24 cellular contexts compared by ENCODE assay signal in the genomic region with DNA sequence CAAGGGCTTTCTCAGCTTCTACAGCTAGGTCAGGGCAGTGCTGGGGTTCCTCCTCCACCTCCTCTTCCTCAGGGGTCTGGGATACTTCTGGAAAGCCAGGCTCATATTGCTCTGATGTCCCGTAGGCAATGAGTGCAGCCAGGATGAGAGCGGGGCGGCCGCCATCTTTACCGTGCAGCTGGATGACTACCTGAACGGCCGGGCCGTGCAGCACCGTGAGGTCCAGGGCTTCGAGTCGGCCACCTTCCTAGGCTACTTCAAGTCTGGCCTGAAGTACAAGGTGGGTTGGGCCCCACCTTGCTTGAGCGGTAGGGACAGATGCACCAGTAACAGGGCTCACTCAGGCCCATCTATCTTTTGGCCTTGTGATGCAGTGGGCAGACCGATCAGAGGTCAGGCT. TPM values are rescaled to one million over a fixed set of nuclear protein-coding genes. Genes with fewer than 3 reads are reported as not detected.
DNase-seq lines count a peak whose midpoint lies in the region; ATAC-seq and TF ChIP-seq lines count a peak whose summit lies in the region.
"Had no signal": no experiment of that assay in that cellular context is flagged by ENCODE, and none has a peak within 500 bp of the region (broad histone marks: within the 10 kb centered on the region; RNA-seq: fewer than 3 reads in every experiment).

No MANE protein-coding gene starts in this region.

- no peak overlapping the region for H3K4me3 Mint-ChIP-seq in activated CD8-positive, alpha-beta memory T cell treated with anti-CD3 and anti-CD28 coated beads, Interleukin-2, amount 10 ng/mL, durations not matched to agents 7 days and 5 days
- H3K4me3 Mint-ChIP-seq in activated T-helper 2 cell treated with anti-CD3 and anti-CD28 coated beads, Interferon-gamma antibody, Interleukin-2, Interleukin-4, amounts not matched to agents 10 μg/mL and 5 μg/mL and 100 μg/mL, durations not matched to agents 14 hours and 24 hours and 36 hours (ENCODE audit: low read depth) = no peak overlapping the region
- H3K4me3 Mint-ChIP-seq: activated T-cell treated with anti-CD3 and anti-CD28 coated beads, Interleukin-2, amount 50 U/mL, for 4 hours; CD4-positive, CD25-positive, alpha-beta regulatory T cell had no signal

- H3K4me1 Mint-ChIP-seq in activated CD8-positive, alpha-beta memory T cell treated with anti-CD3 and anti-CD28 coated beads, Interleukin-2, amount 10 ng/mL, durations not matched to agents 7 days and 5 days = peaks cover 15% of the 10 kb centered on the region
- peaks cover 10% of the 10 kb centered on the region for H3K4me1 Mint-ChIP-seq in activated T-helper 2 cell treated with anti-CD3 and anti-CD28 coated beads, Interferon-gamma antibody, Interleukin-2, Interleukin-4, amounts not matched to agents 10 μg/mL and 5 μg/mL and 100 μg/mL, durations not matched to agents 14 hours and 24 hours and 36 hours (ENCODE audit: low read depth)

- H3K4me1 ChIP-seq in right atrium auricular region (peaks cover 0 to 66% of the 10 kb centered on the region in 2 donors), gastrocnemius medialis (peaks cover 26 to 39% of the 10 kb centered on the region in 2 donors), upper lobe of left lung (peaks cover 37 to 56% (median 47%) of the 10 kb centered on the region in 4 donors)

- peaks cover 24% of the 10 kb centered on the region for H3K27me3 Mint-ChIP-seq in activated CD8-positive, alpha-beta memory T cell treated with anti-CD3 and anti-CD28 coated beads, Interleukin-2, amount 10 ng/mL, durations not matched to agents 7 days and 5 days
- peaks cover 21% of the 10 kb centered on the region for H3K27me3 Mint-ChIP-seq in activated T-helper 2 cell treated with anti-CD3 and anti-CD28 coated beads, Interferon-gamma antibody, Interleukin-2, Interleukin-4, amounts not matched to agents 10 μg/mL and 5 μg/mL and 100 μg/mL, durations not matched to agents 14 hours and 24 hours and 36 hours (ENCODE audit: low read depth)

- H3K27ac ChIP-seq in epithelial cell of prostate = peak overlapping the region; percentile 29
- H3K27ac ChIP-seq in right atrium auricular region = peak overlapping the region; percentile 87 to 97
- peak overlapping the region; percentile 69 to 95 (median 90) for H3K27ac ChIP-seq in gastrocnemius medialis
- H3K27ac ChIP-seq in upper lobe of left lung = peak overlapping the region in 3 of 4 donors; percentile 38 to 60 (median 57)
- H3K27ac ChIP-seq: HL-60 had no signal

- H3K36me3 ChIP-seq in right atrium auricular region (peaks cover 61% of the 10 kb centered on the region), gastrocnemius medialis (peaks cover 0 to 56% of the 10 kb centered on the region in 2 donors), upper lobe of left lung (peaks cover 0 to 59% (median 32%) of the 10 kb centered on the region in 4 donors)

- no peak overlapping the region for H3K27ac Mint-ChIP-seq in activated CD8-positive, alpha-beta memory T cell treated with anti-CD3 and anti-CD28 coated beads, Interleukin-2, amount 10 ng/mL, durations not matched to agents 7 days and 5 days
- no peak overlapping the region for H3K27ac Mint-ChIP-seq in activated T-helper 2 cell treated with anti-CD3 and anti-CD28 coated beads, Interferon-gamma antibody, Interleukin-2, Interleukin-4, amounts not matched to agents 10 μg/mL and 5 μg/mL and 100 μg/mL, durations not matched to agents 14 hours and 24 hours and 36 hours
- H3K27ac Mint-ChIP-seq: CD4-positive, CD25-positive, alpha-beta regulatory T cell had no signal

- no peak for TF ChIP-seq EP300 in upper lobe of left lung (IDR thresholded peaks at IDR 0.05)

- in situ Hi-C loops in gastrocnemius medialis (cut with MboI; ENCODE audit: low sequenced_read_pairs in 4 of 4) = loop anchor here in 1 of 4 donors (25.0 kb wide), 1 partner anchor 90 kb away; the partner anchor contains the start of gene RAB14

- H3K9me3 Mint-ChIP-seq in activated CD8-positive, alpha-beta memory T cell treated with anti-CD3 and anti-CD28 coated beads, Interleukin-2, amount 10 ng/mL, durations not matched to agents 7 days and 5 days (ENCODE audit: low read depth) = no peaks in the 10 kb centered on the region
- H3K9me3 Mint-ChIP-seq in activated T-helper 2 cell treated with anti-CD3 and anti-CD28 coated beads, Interferon-gamma antibody, Interleukin-2, Interleukin-4, amounts not matched to agents 10 μg/mL and 5 μg/mL and 100 μg/mL, durations not matched to agents 14 hours and 24 hours and 36 hours = no peaks in the 10 kb centered on the region
- H3K9me3 Mint-ChIP-seq: activated T-cell treated with anti-CD3 and anti-CD28 coated beads, Interleukin-2, amount 50 U/mL, for 4 hours; CD4-positive, CD25-positive, alpha-beta regulatory T cell had no signal

- no peak for ATAC-seq in gastrocnemius medialis
- no peak for ATAC-seq in upper lobe of left lung (ENCODE audit: low FRiP score in 2 of 2)
- ATAC-seq in activated CD8-positive, alpha-beta memory T cell treated with anti-CD3 and anti-CD28 coated beads, Interleukin-2, amount 10 ng/mL, durations not matched to agents 7 days and 5 days = no peak
- ATAC-seq: activated T-cell treated with anti-CD3 and anti-CD28 coated beads, Interleukin-2, amount 50 U/mL, for 4 hours; left lobe of liver; PC-3 had no signal

- DNase-seq in epithelial cell of prostate (ENCODE audit: low read depth, low spot score) (no peak), right atrium auricular region (ENCODE audit: low spot score) (no peak), gastrocnemius medialis (peak in 1 of 2 donors; percentile 7), upper lobe of left lung (no peak)
- no peak for DNase-seq in activated CD8-positive, alpha-beta memory T cell treated with anti-CD3 and anti-CD28 coated beads, Interleukin-2, amount 10 ng/mL, durations not matched to agents 7 days and 5 days
- no peak for DNase-seq in activated T-helper 2 cell treated with anti-CD3 and anti-CD28 coated beads, Interferon-gamma antibody, Interleukin-2, Interleukin-4, amounts not matched to agents 10 μg/mL and 5 μg/mL and 100 μg/mL, durations not matched to agents 14 hours and 24 hours and 36 hours (ENCODE audit: low spot score)
- no peak for DNase-seq in activated CD4-positive, alpha-beta T cell treated with anti-CD3 and anti-CD28 coated beads, Interleukin-2, amount 50 U/mL, for 48 hours
- DNase-seq: activated CD4-positive, alpha-beta T cell treated with anti-CD3 and anti-CD28 coated beads for 1 hour; activated CD8-positive, alpha-beta memory T cell treated with anti-CD3 and anti-CD28 coated beads for 24 hours; activated naive CD4-positive, alpha-beta T cell treated with anti-CD3 and anti-CD28 coated beads, Interleukin-2, amount 50 U/mL, for 16 hours; activated T-cell treated with anti-CD3 and anti-CD28 coated beads, Interleukin-2, amount 50 U/mL, for 4 hours; CD4-positive, CD25-positive, alpha-beta regulatory T cell; cerebellar nuclear complex; effector memory CD4-positive, alpha-beta T cell; NCI-H1092; NCI-H2029; NCI-H446; PC-3; SHP77 treated with DMSO at 0.1 percent for 48 hours; stimulated activated CD4-positive, alpha-beta T cell treated with anti-CD3 and anti-CD28 coated beads, Interleukin-2, amount 100 ng/mL, for 48 hours; stimulated activated naive CD4-positive, alpha-beta T cell had no signal

- TF ChIP-seq POLR2A in gastrocnemius medialis (IDR thresholded peaks at IDR 0.05) = no peak
- no peak for TF ChIP-seq POLR2A in upper lobe of left lung (IDR thresholded peaks at IDR 0.05)

- WGBS in upper lobe of left lung, 2 donors = 83 to 94% methylated on average over 6 to 13 of the region's 13 CpGs

- no peaks in the 10 kb centered on the region for H3K27me3 ChIP-seq in right atrium auricular region
- no peaks in the 10 kb centered on the region for H3K27me3 ChIP-seq in gastrocnemius medialis
- no peaks in the 10 kb centered on the region for H3K27me3 ChIP-seq in upper lobe of left lung

- H3K9me3 ChIP-seq in right atrium auricular region (no peaks in the 10 kb centered on the region), gastrocnemius medialis (no peaks in the 10 kb centered on the region), upper lobe of left lung (no peaks in the 10 kb centered on the region)

- peaks cover 1% of the 10 kb centered on the region for H3K36me3 Mint-ChIP-seq in activated CD8-positive, alpha-beta memory T cell treated with anti-CD3 and anti-CD28 coated beads, Interleukin-2, amount 10 ng/mL, durations not matched to agents 7 days and 5 days
- no peaks in the 10 kb centered on the region for H3K36me3 Mint-ChIP-seq in activated T-helper 2 cell treated with anti-CD3 and anti-CD28 coated beads, Interferon-gamma antibody, Interleukin-2, Interleukin-4, amounts not matched to agents 10 μg/mL and 5 μg/mL and 100 μg/mL, durations not matched to agents 14 hours and 24 hours and 36 hours (ENCODE audit: low read depth)

- intact Hi-C loops in gastrocnemius medialis (cut with DNase I; ENCODE audit: low total_unique reads) = no loop called here
- intact Hi-C loops in activated T-helper 2 cell treated with anti-CD3 and anti-CD28 coated beads, Interferon-gamma antibody, Interleukin-2, Interleukin-4, amounts not matched to agents 10 μg/mL and 5 μg/mL and 100 μg/mL, durations not matched to agents 14 hours and 24 hours and 36 hours (cut with micrococcal nuclease) = no loop called here

- H3K4me3 ChIP-seq in right atrium auricular region = peak overlapping the region; percentile 56 to 63
- H3K4me3 ChIP-seq in gastrocnemius medialis = peak overlapping the region; percentile 56 to 58 (median 56)
- H3K4me3 ChIP-seq in upper lobe of left lung = no peak overlapping the region
- H3K4me3 ChIP-seq: smooth muscle cell had no signal

- CTCF ChIA-PET in activated CD8-positive, alpha-beta memory T cell treated with anti-CD3 and anti-CD28 coated beads, Interleukin-2, amount 10 ng/mL, durations not matched to agents 7 days and 5 days (lab: Charles Lee) = interaction anchor here (1.0 kb wide), 1 partner anchor 17 kb away, joined by 3 read pairs; no protein-coding TSS in a partner anchor

- TF ChIP-seq CTCF in right atrium auricular region (IDR thresholded peaks at IDR 0.05) (no peak), gastrocnemius medialis (IDR thresholded peaks at IDR 0.05 in 4 of 5, conservative IDR thresholded peaks at IDR 0.05 in 1 of 5) (no peak), upper lobe of left lung (IDR thresholded peaks at IDR 0.05) (no peak)

RNA-seq across cellular contexts. Expression of gene GSN, which starts 34.8 kb away (rescaled TPM):
- total RNA-seq in right atrium auricular region (1,000 to 10,000 TPM; 1,444 to 3,478 TPM), gastrocnemius medialis (100 to 1,000 TPM; 487 to 785 (median 662) TPM), upper lobe of left lung (100 to 1,000 TPM; 217 to 935 (median 648) TPM)
- total RNA-seq in activated CD8-positive, alpha-beta memory T cell treated with anti-CD3 and anti-CD28 coated beads, Interleukin-2, amount 10 ng/mL, durations not matched to agents 7 days and 5 days = 1 to 10 TPM; 3.2 to 8.0 TPM
- total RNA-seq in activated T-helper 2 cell treated with anti-CD3 and anti-CD28 coated beads, Interferon-gamma antibody, Interleukin-2, Interleukin-4, amounts not matched to agents 10 μg/mL and 5 μg/mL and 100 μg/mL, durations not matched to agents 14 hours and 24 hours and 36 hours = 1.1 and 1.9 TPM in 2 replicates

Comparison
In these comparisons a context has a peak if more than half of its experiments do, and no peak if none do; other contexts are left out.
1. H3K27ac ChIP-seq: peak in every context shown above with its lines; median percentile 92 in right atrium auricular region; 90 in gastrocnemius medialis; 57 in upper lobe of left lung; 29 in epithelial cell of prostate.
2. H3K4me3 ChIP-seq: peak in right atrium auricular region (2 of 2) and gastrocnemius medialis (4 of 4); none in upper lobe of left lung (0 of 4).
3. RNA of gene GSN, which starts 34.8 kb away (total RNA-seq): 1,444 to 3,478 TPM in right atrium auricular region, 487 to 785 TPM in gastrocnemius medialis and 217 to 935 TPM in upper lobe of left lung; 3.2 to 8.0 TPM in activated CD8-positive, alpha-beta memory T cell treated with anti-CD3 and anti-CD28 coated beads, Interleukin-2, amount 10 ng/mL, durations not matched to agents 7 days and 5 days and 1.1 to 1.9 TPM in activated T-helper 2 cell treated with anti-CD3 and anti-CD28 coated beads, Interferon-gamma antibody, Interleukin-2, Interleukin-4, amounts not matched to agents 10 μg/mL and 5 μg/mL and 100 μg/mL, durations not matched to agents 14 hours and 24 hours and 36 hours; every median in the first group is over 10 times any median in the second.